Comparison of ENCODE assay signal across 26 cellular contexts in the genomic region with DNA sequence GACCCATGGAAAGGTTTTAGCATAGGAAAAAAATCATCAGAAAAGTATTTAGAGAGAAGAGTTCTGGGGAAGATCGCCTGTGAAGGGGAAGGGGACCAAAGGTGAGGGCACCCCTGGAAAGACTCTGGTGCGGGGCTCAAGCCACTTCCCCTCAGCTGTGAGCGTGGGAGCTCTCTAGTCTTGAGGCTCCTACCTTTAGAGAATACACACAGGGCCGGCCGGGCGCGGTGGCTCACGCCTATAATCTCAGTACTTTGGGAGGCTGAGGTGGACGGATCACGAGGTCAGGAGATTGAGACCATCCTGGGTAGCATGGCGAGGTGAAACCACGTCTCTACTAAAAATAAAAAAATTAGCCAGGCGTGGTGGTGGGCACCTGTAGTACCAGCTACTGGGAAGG. TPM values are rescaled to one million over a fixed set of nuclear protein-coding genes. Genes with fewer than 3 reads are reported as not detected.
DNase-seq lines count a peak whose midpoint lies in the region; ATAC-seq and TF ChIP-seq lines count a peak whose summit lies in the region.
"Had no signal": no experiment of that assay in that cellular context is flagged by ENCODE, and none has a peak within 500 bp of the region (broad histone marks: within the 10 kb centered on the region; RNA-seq: fewer than 3 reads in every experiment).

No MANE protein-coding gene starts in this region.

- ATAC-seq in activated naive CD4-positive, alpha-beta T cell treated with anti-CD3 and anti-CD28 coated beads, Interleukin-2, amount 50 U/mL, for 72 hours: peak in 1 of 2 donors; percentile 6
- ATAC-seq in effector memory CD8-positive, alpha-beta T cell (replicated peaks): no peak
- ATAC-seq: gastroesophageal sphincter, HCT116, mucosa of descending colon had no signal

- no peak for TF ChIP-seq CTCF in OCI-LY1 (IDR thresholded peaks at IDR 0.05; ENCODE audit: low read length)

- H3K4me3 ChIP-seq in OCI-LY1 (ENCODE audit: low read depth, low read length, poor library complexity, severe bottlenecking): no peak overlapping the region
- H3K4me3 ChIP-seq: coronary artery, gastroesophageal sphincter, mucosa of descending colon, PC-9, suprapubic skin, uterus had no signal

- H3K27me3 Mint-ChIP-seq in effector memory CD8-positive, alpha-beta T cell: no peaks in the 10 kb centered on the region

- no peaks in the 10 kb centered on the region for H3K9me3 ChIP-seq in OCI-LY1 (ENCODE audit: low read length)
- H3K9me3 ChIP-seq: gastroesophageal sphincter, mucosa of descending colon, suprapubic skin, uterus had no signal

- DNase-seq in activated naive CD4-positive, alpha-beta T cell treated with anti-CD3 and anti-CD28 coated beads, Interleukin-2, amount 50 U/mL, for 72 hours (ENCODE audit: low spot score in 2 of 2): no peak
- DNase-seq in activated naive CD4-positive, alpha-beta T cell treated with Interleukin-2 at 50 U/mL for 16 hours: no peak
- DNase-seq in effector memory CD8-positive, alpha-beta T cell: no peak
- DNase-seq in HEK293T (ENCODE audit: extremely low spot score) (no peak), ureter (ENCODE audit: low spot score) (no peak)
- DNase-seq in stimulated activated CD4-positive, alpha-beta T cell treated with anti-CD3 and anti-CD28 coated beads, Interleukin-2, amount 100 ng/mL, for 24 hours: no peak
- DNase-seq: amniotic stem cell, COR-L47, DMS79 treated with DMSO at 0.1 percent for 48 hours, endodermal cell, hypothalamus, islet precursor cell, KBM-7, mucosa of descending colon, MV-4-11, NCI-H1694 treated with DMSO at 0.1 percent for 48 hours, NCI-H2171 treated with DMSO at 0.1 percent for 48 hours, NCI-H82, PC-9, SHP77 treated with DMSO at 0.1 percent for 48 hours, uterus had no signal

- H3K4me1 Mint-ChIP-seq in effector memory CD8-positive, alpha-beta T cell (ENCODE audit: low read depth in 2 of 2): peaks cover 22 to 29% of the 10 kb centered on the region in 2 donors

- H3K27me3 ChIP-seq in OCI-LY1 (ENCODE audit: insufficient read depth, low read length): no peaks in the 10 kb centered on the region
- H3K27me3 ChIP-seq: gastroesophageal sphincter, suprapubic skin, uterus had no signal

- no peak overlapping the region for H3K9ac ChIP-seq in OCI-LY1 (ENCODE audit: low read length)

- peak overlapping the region; percentile 48 for H3K27ac ChIP-seq in OCI-LY1 (ENCODE audit: low read depth, low read length, poor library complexity, severe bottlenecking)
- H3K27ac ChIP-seq: coronary artery, gastroesophageal sphincter, PC-9, suprapubic skin, uterus had no signal

- no peaks in the 10 kb centered on the region for H3K9me3 Mint-ChIP-seq in activated naive CD4-positive, alpha-beta T cell treated with anti-CD3 and anti-CD28 coated beads, Interleukin-2, amount 50 U/mL, for 72 hours
- H3K9me3 Mint-ChIP-seq in effector memory CD8-positive, alpha-beta T cell: no peaks in the 10 kb centered on the region
- H3K9me3 Mint-ChIP-seq: endodermal cell had no signal

- no peak overlapping the region for H3K4me3 Mint-ChIP-seq in effector memory CD8-positive, alpha-beta T cell
- H3K4me3 Mint-ChIP-seq: endodermal cell had no signal

- H3K36me3 ChIP-seq in OCI-LY1 (ENCODE audit: insufficient read depth, low read length): peaks cover 63% of the 10 kb centered on the region
- H3K36me3 ChIP-seq: uterus had no signal

- no peak overlapping the region for H2AFZ ChIP-seq in OCI-LY1 (ENCODE audit: low read length)
- H2AFZ ChIP-seq: PC-9 had no signal

- POLR2A ChIA-PET in HEK293T (lab: Yijun Ruan, JAX): no interaction called here

- peaks cover 0 to 9% of the 10 kb centered on the region in 2 donors for H3K36me3 Mint-ChIP-seq in activated naive CD4-positive, alpha-beta T cell treated with anti-CD3 and anti-CD28 coated beads, Interleukin-2, amount 50 U/mL, for 72 hours
- H3K36me3 Mint-ChIP-seq in effector memory CD8-positive, alpha-beta T cell (ENCODE audit: insufficient read depth): peaks cover 45% of the 10 kb centered on the region

- CTCF ChIA-PET in HEK293T (lab: Yijun Ruan, JAX): no interaction called here

- H3K27ac Mint-ChIP-seq in activated naive CD4-positive, alpha-beta T cell treated with anti-CD3 and anti-CD28 coated beads, Interleukin-2, amount 50 U/mL, for 72 hours: peak overlapping the region; percentile 13 to 58
- peak overlapping the region; percentile 9 to 11 for H3K27ac Mint-ChIP-seq in effector memory CD8-positive, alpha-beta T cell
- H3K27ac Mint-ChIP-seq: endodermal cell had no signal

- no peaks in the 10 kb centered on the region for H4K20me1 ChIP-seq in OCI-LY1 (ENCODE audit: insufficient read depth, low read length)

- no peak overlapping the region; the same call in 1 of the 2 replicates for H3K4me2 ChIP-seq in OCI-LY1 (ENCODE audit: low read length)
- H3K4me2 ChIP-seq: PC-9 had no signal

- peaks cover 32% of the 10 kb centered on the region for H3K4me1 ChIP-seq in OCI-LY1 (ENCODE audit: insufficient read depth, low read length, severe bottlenecking)

- H3K9me2 ChIP-seq in OCI-LY1 (ENCODE audit: low read depth, low read length): no peaks in the 10 kb centered on the region

- H3F3A ChIP-seq in OCI-LY1 (ENCODE audit: insufficient read depth, low read length): peaks cover 7% of the 10 kb centered on the region; the same call in 1 of the 2 replicates

- H3K79me2 ChIP-seq in OCI-LY1 (ENCODE audit: insufficient read depth, low read length): no peaks in the 10 kb centered on the region

TF ChIP-seq in HEK293T, 16 proteins besides CTCF, POLR2A, EP300 and RAD21:
- TF ChIP-seq L3MBTL2 (conservative IDR thresholded peaks at IDR 0.05) (no peak), CTBP1 (IDR thresholded peaks at IDR 0.05; ENCODE audit: borderline replicate concordance) (no peak), BHLHE40 (IDR thresholded peaks at IDR 0.05; ENCODE audit: borderline replicate concordance) (no peak), HDGF (IDR thresholded peaks at IDR 0.05; ENCODE audit: borderline replicate concordance) (no peak), SUZ12 (IDR thresholded peaks at IDR 0.05) (no peak), TARDBP (IDR thresholded peaks at IDR 0.05) (no peak), NFRKB (IDR thresholded peaks at IDR 0.05) (no peak), FOXK2 (IDR thresholded peaks at IDR 0.05) (no peak), FOXM1 (IDR thresholded peaks at IDR 0.05; ENCODE audit: borderline replicate concordance) (no peak), SP1 (IDR thresholded peaks at IDR 0.05) (no peak), LEF1 (IDR thresholded peaks at IDR 0.05; ENCODE audit: borderline replicate concordance) (no peak), ZNF384 (IDR thresholded peaks at IDR 0.05) (no peak), ARNT (IDR thresholded peaks at IDR 0.05) (no peak), FOXA1 (IDR thresholded peaks at IDR 0.05) (no peak)
- TF ChIP-seq, protein P1, sequence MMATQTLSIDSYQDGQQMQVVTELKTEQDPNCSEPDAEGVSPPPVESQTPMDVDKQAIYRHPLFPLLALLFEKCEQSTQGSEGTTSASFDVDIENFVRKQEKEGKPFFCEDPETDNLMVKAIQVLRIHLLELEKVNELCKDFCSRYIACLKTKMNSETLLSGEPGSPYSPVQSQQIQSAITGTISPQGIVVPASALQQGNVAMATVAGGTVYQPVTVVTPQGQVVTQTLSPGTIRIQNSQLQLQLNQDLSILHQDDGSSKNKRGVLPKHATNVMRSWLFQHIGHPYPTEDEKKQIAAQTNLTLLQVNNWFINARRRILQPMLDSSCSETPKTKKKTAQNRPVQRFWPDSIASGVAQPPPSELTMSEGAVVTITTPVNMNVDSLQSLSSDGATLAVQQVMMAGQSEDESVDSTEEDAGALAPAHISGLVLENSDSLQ (IDR thresholded peaks at IDR 0.05): no peak

RNA-seq across cellular contexts. Expression of a gene that starts 6.9 kb away (rescaled TPM):
- total RNA-seq in activated naive CD4-positive, alpha-beta T cell treated with anti-CD3 and anti-CD28 coated beads, Interleukin-2, amount 50 U/mL, for 72 hours: 10 to 100 TPM; 33.1 to 36.4 TPM
- 34.5 TPM for total RNA-seq in ureter

RNA-seq across cellular contexts. Expression of a gene that starts 13.7 kb away (rescaled TPM):
- total RNA-seq in activated naive CD4-positive, alpha-beta T cell treated with anti-CD3 and anti-CD28 coated beads, Interleukin-2, amount 50 U/mL, for 72 hours: 1,000 to 10,000 TPM; 2,392 to 2,665 TPM
- 1,824 TPM for total RNA-seq in ureter

RNA-seq across cellular contexts. Expression of a gene that starts 25.0 kb away (rescaled TPM):
- total RNA-seq in activated naive CD4-positive, alpha-beta T cell treated with anti-CD3 and anti-CD28 coated beads, Interleukin-2, amount 50 U/mL, for 72 hours: 1 to 10 TPM; 4.8 to 7.0 TPM
- 3.0 TPM for total RNA-seq in ureter
- total RNA-seq: endodermal cell had no signal

RNA-seq across cellular contexts. Expression of a gene that starts 30.9 kb away (rescaled TPM):
- 10 to 100 TPM in 1 of 2 donors, 1 to 10 TPM in 1; 9.3 to 15.6 TPM for total RNA-seq in activated naive CD4-positive, alpha-beta T cell treated with anti-CD3 and anti-CD28 coated beads, Interleukin-2, amount 50 U/mL, for 72 hours
- 22.5 TPM for total RNA-seq in ureter
